Comparison of ENCODE assay signal across 2 cellular contexts in genomic region chr9:129875181-129875611, GRCh38.
TF ChIP-seq lines count a peak whose summit lies in the region.

No MANE protein-coding gene starts in this region.

TF ChIP-seq in HCT116, 20 proteins besides CTCF, POLR2A, EP300 and RAD21:
- no peak for TF ChIP-seq SIN3A (IDR thresholded peaks at IDR 0.05; ENCODE audit: low read depth)
- TF ChIP-seq EZH2phosphoT487 (IDR thresholded peaks at IDR 0.05; ENCODE audit: borderline replicate concordance): no peak
- TF ChIP-seq JUND (IDR thresholded peaks at IDR 0.05): no peak
- no peak for TF ChIP-seq YY1 (IDR thresholded peaks at IDR 0.05; ENCODE audit: extremely low read depth, insufficient replicate concordance, low read depth, low read length)
- no peak for TF ChIP-seq SP1 (IDR thresholded peaks at IDR 0.05; ENCODE audit: low read depth)
- TF ChIP-seq POLR2AphosphoS5 (IDR thresholded peaks at IDR 0.05; ENCODE audit: low read depth, low read length): no peak
- TF ChIP-seq CBX3 (IDR thresholded peaks at IDR 0.05; ENCODE audit: low read depth): no peak
- TF ChIP-seq SRF (IDR thresholded peaks at IDR 0.05; ENCODE audit: low read depth): no peak
- TF ChIP-seq, protein P1, sequence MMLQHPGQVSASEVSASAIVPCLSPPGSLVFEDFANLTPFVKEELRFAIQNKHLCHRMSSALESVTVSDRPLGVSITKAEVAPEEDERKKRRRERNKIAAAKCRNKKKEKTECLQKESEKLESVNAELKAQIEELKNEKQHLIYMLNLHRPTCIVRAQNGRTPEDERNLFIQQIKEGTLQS (IDR thresholded peaks at IDR 0.05): no peak
- no peak for TF ChIP-seq MAX (IDR thresholded peaks at IDR 0.05)
- no peak for TF ChIP-seq ZNF274 (IDR thresholded peaks at IDR 0.05; ENCODE audit: low read depth, low read length)
- TF ChIP-seq ELF1 (IDR thresholded peaks at IDR 0.05; ENCODE audit: borderline replicate concordance, low read depth): no peak
- TF ChIP-seq TCF7L2 (IDR thresholded peaks at IDR 0.05; ENCODE audit: borderline replicate concordance, extremely low read depth, insufficient read depth, insufficient read length): no peak
- no peak for TF ChIP-seq REST (IDR thresholded peaks at IDR 0.05; ENCODE audit: low read depth)
- TF ChIP-seq, protein P2, sequence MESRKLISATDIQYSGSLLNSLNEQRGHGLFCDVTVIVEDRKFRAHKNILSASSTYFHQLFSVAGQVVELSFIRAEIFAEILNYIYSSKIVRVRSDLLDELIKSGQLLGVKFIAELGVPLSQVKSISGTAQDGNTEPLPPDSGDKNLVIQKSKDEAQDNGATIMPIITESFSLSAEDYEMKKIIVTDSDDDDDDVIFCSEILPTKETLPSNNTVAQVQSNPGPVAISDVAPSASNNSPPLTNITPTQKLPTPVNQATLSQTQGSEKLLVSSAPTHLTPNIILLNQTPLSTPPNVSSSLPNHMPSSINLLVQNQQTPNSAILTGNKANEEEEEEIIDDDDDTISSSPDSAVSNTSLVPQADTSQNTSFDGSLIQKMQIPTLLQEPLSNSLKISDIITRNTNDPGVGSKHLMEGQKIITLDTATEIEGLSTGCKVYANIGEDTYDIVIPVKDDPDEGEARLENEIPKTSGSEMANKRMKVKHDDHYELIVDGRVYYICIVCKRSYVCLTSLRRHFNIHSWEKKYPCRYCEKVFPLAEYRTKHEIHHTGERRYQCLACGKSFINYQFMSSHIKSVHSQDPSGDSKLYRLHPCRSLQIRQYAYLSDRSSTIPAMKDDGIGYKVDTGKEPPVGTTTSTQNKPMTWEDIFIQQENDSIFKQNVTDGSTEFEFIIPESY (IDR thresholded peaks at IDR 0.05; ENCODE audit: extremely low read depth, insufficient replicate concordance, low read length): no peak
- TF ChIP-seq EGR1 (IDR thresholded peaks at IDR 0.05; ENCODE audit: low read depth): no peak
- TF ChIP-seq EZH2 (IDR thresholded peaks at IDR 0.05): no peak
- no peak for TF ChIP-seq FOSL1 (IDR thresholded peaks at IDR 0.05; ENCODE audit: low read depth)
- TF ChIP-seq ZFX (IDR thresholded peaks at IDR 0.05): no peak

TF ChIP-seq in GM12878, 131 proteins besides CTCF, POLR2A, EP300 and RAD21:
- TF ChIP-seq, protein P3, sequence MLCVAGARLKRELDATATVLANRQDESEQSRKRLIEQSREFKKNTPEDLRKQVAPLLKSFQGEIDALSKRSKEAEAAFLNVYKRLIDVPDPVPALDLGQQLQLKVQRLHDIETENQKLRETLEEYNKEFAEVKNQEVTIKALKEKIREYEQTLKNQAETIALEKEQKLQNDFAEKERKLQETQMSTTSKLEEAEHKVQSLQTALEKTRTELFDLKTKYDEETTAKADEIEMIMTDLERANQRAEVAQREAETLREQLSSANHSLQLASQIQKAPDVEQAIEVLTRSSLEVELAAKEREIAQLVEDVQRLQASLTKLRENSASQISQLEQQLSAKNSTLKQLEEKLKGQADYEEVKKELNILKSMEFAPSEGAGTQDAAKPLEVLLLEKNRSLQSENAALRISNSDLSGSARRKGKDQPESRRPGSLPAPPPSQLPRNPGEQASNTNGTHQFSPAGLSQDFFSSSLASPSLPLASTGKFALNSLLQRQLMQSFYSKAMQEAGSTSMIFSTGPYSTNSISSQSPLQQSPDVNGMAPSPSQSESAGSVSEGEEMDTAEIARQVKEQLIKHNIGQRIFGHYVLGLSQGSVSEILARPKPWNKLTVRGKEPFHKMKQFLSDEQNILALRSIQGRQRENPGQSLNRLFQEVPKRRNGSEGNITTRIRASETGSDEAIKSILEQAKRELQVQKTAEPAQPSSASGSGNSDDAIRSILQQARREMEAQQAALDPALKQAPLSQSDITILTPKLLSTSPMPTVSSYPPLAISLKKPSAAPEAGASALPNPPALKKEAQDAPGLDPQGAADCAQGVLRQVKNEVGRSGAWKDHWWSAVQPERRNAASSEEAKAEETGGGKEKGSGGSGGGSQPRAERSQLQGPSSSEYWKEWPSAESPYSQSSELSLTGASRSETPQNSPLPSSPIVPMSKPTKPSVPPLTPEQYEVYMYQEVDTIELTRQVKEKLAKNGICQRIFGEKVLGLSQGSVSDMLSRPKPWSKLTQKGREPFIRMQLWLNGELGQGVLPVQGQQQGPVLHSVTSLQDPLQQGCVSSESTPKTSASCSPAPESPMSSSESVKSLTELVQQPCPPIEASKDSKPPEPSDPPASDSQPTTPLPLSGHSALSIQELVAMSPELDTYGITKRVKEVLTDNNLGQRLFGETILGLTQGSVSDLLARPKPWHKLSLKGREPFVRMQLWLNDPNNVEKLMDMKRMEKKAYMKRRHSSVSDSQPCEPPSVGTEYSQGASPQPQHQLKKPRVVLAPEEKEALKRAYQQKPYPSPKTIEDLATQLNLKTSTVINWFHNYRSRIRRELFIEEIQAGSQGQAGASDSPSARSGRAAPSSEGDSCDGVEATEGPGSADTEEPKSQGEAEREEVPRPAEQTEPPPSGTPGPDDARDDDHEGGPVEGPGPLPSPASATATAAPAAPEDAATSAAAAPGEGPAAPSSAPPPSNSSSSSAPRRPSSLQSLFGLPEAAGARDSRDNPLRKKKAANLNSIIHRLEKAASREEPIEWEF (IDR thresholded peaks at IDR 0.05; ENCODE audit: insufficient replicate concordance, low read depth, low read length): no peak
- TF ChIP-seq YBX1 (IDR thresholded peaks at IDR 0.05) (no peak), SRF (IDR thresholded peaks at IDR 0.05; ENCODE audit: low read depth in 2 of 2, low read length in 2 of 2) (no peak), SREBF1 (IDR thresholded peaks at IDR 0.05; ENCODE audit: low read length) (no peak), CBX3 (IDR thresholded peaks at IDR 0.05; ENCODE audit: borderline replicate concordance, low read depth) (no peak), SP1 (IDR thresholded peaks at IDR 0.05; ENCODE audit: low read depth, low read length) (no peak), RELB (IDR thresholded peaks at IDR 0.05; ENCODE audit: low read depth) (no peak), ZNF207 (IDR thresholded peaks at IDR 0.05; ENCODE audit: borderline replicate concordance) (no peak), RAD51 (IDR thresholded peaks at IDR 0.05) (no peak), LARP7 (IDR thresholded peaks at IDR 0.05) (no peak), ESRRA (IDR thresholded peaks at IDR 0.05; ENCODE audit: low read length) (no peak), ZBED1 (IDR thresholded peaks at IDR 0.05; ENCODE audit: borderline replicate concordance) (no peak), DPF2 (IDR thresholded peaks at IDR 0.05) (no peak), SKIL (IDR thresholded peaks at IDR 0.05; ENCODE audit: low read depth, poor library complexity, severe bottlenecking) (no peak), PAX5 (IDR thresholded peaks at IDR 0.05; ENCODE audit: borderline replicate concordance, low read depth, low read length) (no peak), SUZ12 (IDR thresholded peaks at IDR 0.05; ENCODE audit: unreplicated experiment) (no peak)
- TF ChIP-seq, protein P4, sequence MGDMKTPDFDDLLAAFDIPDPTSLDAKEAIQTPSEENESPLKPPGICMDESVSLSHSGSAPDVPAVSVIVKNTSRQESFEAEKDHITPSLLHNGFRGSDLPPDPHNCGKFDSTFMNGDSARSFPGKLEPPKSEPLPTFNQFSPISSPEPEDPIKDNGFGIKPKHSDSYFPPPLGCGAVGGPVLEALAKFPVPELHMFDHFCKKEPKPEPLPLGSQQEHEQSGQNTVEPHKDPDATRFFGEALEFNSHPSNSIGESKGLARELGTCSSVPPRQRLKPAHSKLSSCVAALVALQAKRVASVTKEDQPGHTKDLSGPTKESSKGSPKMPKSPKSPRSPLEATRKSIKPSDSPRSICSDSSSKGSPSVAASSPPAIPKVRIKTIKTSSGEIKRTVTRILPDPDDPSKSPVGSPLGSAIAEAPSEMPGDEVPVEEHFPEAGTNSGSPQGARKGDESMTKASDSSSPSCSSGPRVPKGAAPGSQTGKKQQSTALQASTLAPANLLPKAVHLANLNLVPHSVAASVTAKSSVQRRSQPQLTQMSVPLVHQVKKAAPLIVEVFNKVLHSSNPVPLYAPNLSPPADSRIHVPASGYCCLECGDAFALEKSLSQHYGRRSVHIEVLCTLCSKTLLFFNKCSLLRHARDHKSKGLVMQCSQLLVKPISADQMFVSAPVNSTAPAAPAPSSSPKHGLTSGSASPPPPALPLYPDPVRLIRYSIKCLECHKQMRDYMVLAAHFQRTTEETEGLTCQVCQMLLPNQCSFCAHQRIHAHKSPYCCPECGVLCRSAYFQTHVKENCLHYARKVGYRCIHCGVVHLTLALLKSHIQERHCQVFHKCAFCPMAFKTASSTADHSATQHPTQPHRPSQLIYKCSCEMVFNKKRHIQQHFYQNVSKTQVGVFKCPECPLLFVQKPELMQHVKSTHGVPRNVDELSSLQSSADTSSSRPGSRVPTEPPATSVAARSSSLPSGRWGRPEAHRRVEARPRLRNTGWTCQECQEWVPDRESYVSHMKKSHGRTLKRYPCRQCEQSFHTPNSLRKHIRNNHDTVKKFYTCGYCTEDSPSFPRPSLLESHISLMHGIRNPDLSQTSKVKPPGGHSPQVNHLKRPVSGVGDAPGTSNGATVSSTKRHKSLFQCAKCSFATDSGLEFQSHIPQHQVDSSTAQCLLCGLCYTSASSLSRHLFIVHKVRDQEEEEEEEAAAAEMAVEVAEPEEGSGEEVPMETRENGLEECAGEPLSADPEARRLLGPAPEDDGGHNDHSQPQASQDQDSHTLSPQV (IDR thresholded peaks at IDR 0.05): no peak
- TF ChIP-seq, protein P5, sequence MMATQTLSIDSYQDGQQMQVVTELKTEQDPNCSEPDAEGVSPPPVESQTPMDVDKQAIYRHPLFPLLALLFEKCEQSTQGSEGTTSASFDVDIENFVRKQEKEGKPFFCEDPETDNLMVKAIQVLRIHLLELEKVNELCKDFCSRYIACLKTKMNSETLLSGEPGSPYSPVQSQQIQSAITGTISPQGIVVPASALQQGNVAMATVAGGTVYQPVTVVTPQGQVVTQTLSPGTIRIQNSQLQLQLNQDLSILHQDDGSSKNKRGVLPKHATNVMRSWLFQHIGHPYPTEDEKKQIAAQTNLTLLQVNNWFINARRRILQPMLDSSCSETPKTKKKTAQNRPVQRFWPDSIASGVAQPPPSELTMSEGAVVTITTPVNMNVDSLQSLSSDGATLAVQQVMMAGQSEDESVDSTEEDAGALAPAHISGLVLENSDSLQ (IDR thresholded peaks at IDR 0.05): no peak
- TF ChIP-seq, protein P6, sequence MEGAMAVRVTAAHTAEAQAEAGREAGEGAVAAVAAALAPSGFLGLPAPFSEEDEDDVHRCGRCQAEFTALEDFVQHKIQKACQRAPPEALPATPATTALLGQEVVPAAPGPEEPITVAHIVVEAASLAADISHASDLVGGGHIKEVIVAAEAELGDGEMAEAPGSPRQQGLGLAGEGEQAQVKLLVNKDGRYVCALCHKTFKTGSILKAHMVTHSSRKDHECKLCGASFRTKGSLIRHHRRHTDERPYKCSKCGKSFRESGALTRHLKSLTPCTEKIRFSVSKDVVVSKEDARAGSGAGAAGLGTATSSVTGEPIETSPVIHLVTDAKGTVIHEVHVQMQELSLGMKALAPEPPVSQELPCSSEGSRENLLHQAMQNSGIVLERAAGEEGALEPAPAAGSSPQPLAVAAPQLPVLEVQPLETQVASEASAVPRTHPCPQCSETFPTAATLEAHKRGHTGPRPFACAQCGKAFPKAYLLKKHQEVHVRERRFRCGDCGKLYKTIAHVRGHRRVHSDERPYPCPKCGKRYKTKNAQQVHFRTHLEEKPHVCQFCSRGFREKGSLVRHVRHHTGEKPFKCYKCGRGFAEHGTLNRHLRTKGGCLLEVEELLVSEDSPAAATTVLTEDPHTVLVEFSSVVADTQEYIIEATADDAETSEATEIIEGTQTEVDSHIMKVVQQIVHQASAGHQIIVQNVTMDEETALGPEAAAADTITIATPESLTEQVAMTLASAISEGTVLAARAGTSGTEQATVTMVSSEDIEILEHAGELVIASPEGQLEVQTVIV (IDR thresholded peaks at IDR 0.05; ENCODE audit: borderline replicate concordance, partially characterized antibody): no peak
- TF ChIP-seq, protein P7, sequence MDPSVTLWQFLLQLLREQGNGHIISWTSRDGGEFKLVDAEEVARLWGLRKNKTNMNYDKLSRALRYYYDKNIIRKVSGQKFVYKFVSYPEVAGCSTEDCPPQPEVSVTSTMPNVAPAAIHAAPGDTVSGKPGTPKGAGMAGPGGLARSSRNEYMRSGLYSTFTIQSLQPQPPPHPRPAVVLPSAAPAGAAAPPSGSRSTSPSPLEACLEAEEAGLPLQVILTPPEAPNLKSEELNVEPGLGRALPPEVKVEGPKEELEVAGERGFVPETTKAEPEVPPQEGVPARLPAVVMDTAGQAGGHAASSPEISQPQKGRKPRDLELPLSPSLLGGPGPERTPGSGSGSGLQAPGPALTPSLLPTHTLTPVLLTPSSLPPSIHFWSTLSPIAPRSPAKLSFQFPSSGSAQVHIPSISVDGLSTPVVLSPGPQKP (IDR thresholded peaks at IDR 0.05; ENCODE audit: low read depth, low read length): no peak
